In genomic region chr2:147051814-147052213, GRCh38 we compare ENCODE assay signal across 17 cellular contexts.
A peak's percentile ranks its signal among the peaks of the same experiment; 100 is the strongest.
DNase-seq lines count a peak whose midpoint lies in the region; ATAC-seq and TF ChIP-seq lines count a peak whose summit lies in the region.
"Had no signal": no experiment of that assay in that cellular context is flagged by ENCODE, and none has a peak within 500 bp of the region (broad histone marks: within the 10 kb centered on the region; RNA-seq: fewer than 3 reads in every experiment).

No MANE protein-coding gene starts in this region.

- no peaks in the 10 kb centered on the region for H3K9me3 ChIP-seq in breast epithelium
- peaks cover 2% of the 10 kb centered on the region for H3K9me3 ChIP-seq in RWPE2 (ENCODE audit: severe bottlenecking)
- H3K9me3 ChIP-seq in smooth muscle cell (replicated peaks; ENCODE audit: low read depth), result no peaks in the 10 kb centered on the region
- H3K9me3 ChIP-seq: MG63 had no signal

- H3K79me2 ChIP-seq in smooth muscle cell (ENCODE audit: low read depth), result no peaks in the 10 kb centered on the region

- H3K27me3 ChIP-seq in breast epithelium, result no peaks in the 10 kb centered on the region
- H3K27me3 ChIP-seq in RWPE2 (ENCODE audit: insufficient read depth, poor library complexity, severe bottlenecking), result no peaks in the 10 kb centered on the region
- no peaks in the 10 kb centered on the region for H3K27me3 ChIP-seq in foreskin keratinocyte
- H3K27me3 ChIP-seq in smooth muscle cell (ENCODE audit: low read depth), result no peaks in the 10 kb centered on the region
- H3K27me3 ChIP-seq: MG63 had no signal

- no peak overlapping the region for H3K27ac ChIP-seq in breast epithelium
- H3K27ac ChIP-seq in RWPE2 (ENCODE audit: poor library complexity, severe bottlenecking), result peak overlapping the region; percentile 3
- no peak overlapping the region for H3K27ac ChIP-seq in foreskin keratinocyte
- H3K27ac ChIP-seq in smooth muscle cell (ENCODE audit: low read depth), result no peak overlapping the region

- CTCF ChIA-PET in MCF 10A (lab: Yijun Ruan, JAX), result interaction anchor here (0.8 to 1.4 kb wide), 4 partner anchors 20 to 281 kb away, joined by 3 to 5 read pairs (median 4); no protein-coding TSS in a partner anchor

- H3K4me3 ChIP-seq in breast epithelium, result no peak overlapping the region
- H3K4me3 ChIP-seq in RWPE2 (ENCODE audit: severe bottlenecking), result no peak overlapping the region
- H3K4me3 ChIP-seq in smooth muscle cell, result no peak overlapping the region
- H3K4me3 ChIP-seq: K562, MG63 had no signal

- no peak overlapping the region for H3K4me3 Mint-ChIP-seq in MCF 10A (ENCODE audit: unreplicated experiment)
- H3K4me3 Mint-ChIP-seq in naive thymus-derived CD8-positive, alpha-beta T cell, result no peak overlapping the region

- H3K36me3 Mint-ChIP-seq in MCF 10A (ENCODE audit: insufficient read depth, unreplicated experiment), result no peaks in the 10 kb centered on the region
- H3K36me3 Mint-ChIP-seq in naive thymus-derived CD8-positive, alpha-beta T cell, result no peaks in the 10 kb centered on the region

- intact Hi-C loops in MCF 10A (cut with micrococcal nuclease) (no loop called here), breast epithelium (cut with DNase I; ENCODE audit: low total_unique reads) (no loop called here)

- WGBS in smooth muscle cell (ENCODE audit: low lambda C conversion rate), result 72% methylated on average over 3 of the region's 3 CpGs

- no peak overlapping the region for H3K27ac Mint-ChIP-seq in MCF 10A (ENCODE audit: low read depth, unreplicated experiment)
- no peak overlapping the region for H3K27ac Mint-ChIP-seq in naive thymus-derived CD8-positive, alpha-beta T cell

- no peaks in the 10 kb centered on the region for H3K27me3 Mint-ChIP-seq in MCF 10A (ENCODE audit: insufficient read depth, unreplicated experiment)
- peaks cover 0 to 10% (median 4%) of the 10 kb centered on the region in 5 donors for H3K27me3 Mint-ChIP-seq in naive thymus-derived CD8-positive, alpha-beta T cell

- H3F3A ChIP-seq in smooth muscle cell (ENCODE audit: low read depth), result no peaks in the 10 kb centered on the region

- peak overlapping the region; percentile 27 for H3K4me2 ChIP-seq in smooth muscle cell

- peak overlapping the region; percentile 51 for H2AFZ ChIP-seq in smooth muscle cell (ENCODE audit: low read depth)

- H3K9me3 Mint-ChIP-seq in MCF 10A (ENCODE audit: unreplicated experiment), result no peaks in the 10 kb centered on the region
- H3K9me3 Mint-ChIP-seq in naive thymus-derived CD8-positive, alpha-beta T cell, result peaks cover 0 to 7% (median 0%) of the 10 kb centered on the region in 9 donors

- H4K20me1 ChIP-seq in smooth muscle cell (ENCODE audit: low read depth), result no peaks in the 10 kb centered on the region

- POLR2A ChIA-PET in MCF 10A (lab: Yijun Ruan, JAX), result interaction anchor here (1.0 to 1.1 kb wide), 3 partner anchors 9 to 69 kb away, joined by 3 to 4 read pairs (median 4); no protein-coding TSS in a partner anchor
- POLR2A ChIA-PET in naive thymus-derived CD8-positive, alpha-beta T cell (lab: Charles Lee), result no interaction called here

- no peaks in the 10 kb centered on the region for H3K36me3 ChIP-seq in breast epithelium
- no peaks in the 10 kb centered on the region for H3K36me3 ChIP-seq in RWPE2 (ENCODE audit: low read depth)
- H3K36me3 ChIP-seq in smooth muscle cell (ENCODE audit: low read depth), result no peaks in the 10 kb centered on the region
- H3K36me3 ChIP-seq: MG63 had no signal

- peaks cover 8% of the 10 kb centered on the region for H3K4me1 Mint-ChIP-seq in MCF 10A (ENCODE audit: insufficient read depth, unreplicated experiment)
- no peaks in the 10 kb centered on the region for H3K4me1 Mint-ChIP-seq in naive thymus-derived CD8-positive, alpha-beta T cell

- DNase-seq in MCF 10A (ENCODE audit: unreplicated experiment) (peak; percentile 24), breast epithelium (ENCODE audit: low spot score in 2 of 2) (no peak), RWPE2 (ENCODE audit: low spot score) (no peak), foreskin keratinocyte (peak; percentile 46 to 75), smooth muscle cell (lab: John Stamatoyannopoulos, UW; ENCODE audit: unreplicated experiment) (no peak)
- DNase-seq in stimulated activated CD4-positive, alpha-beta T cell treated with anti-CD3 and anti-CD28 coated beads, Interleukin-1b, Interleukin-23, amount 100 ng/mL, for 48 hours, result no peak
- DNase-seq in naive thymus-derived CD8-positive, alpha-beta T cell, result no peak
- DNase-seq: DMS153, MG63, NCI-H187, NCI-H2081 treated with DMSO at 0.1 percent for 48 hours, NCI-H446 treated with DMSO at 0.1 percent for 48 hours, NCI-H526, RPMI8226, SHP77 treated with DMSO at 0.1 percent for 48 hours had no signal

- H3K4me1 ChIP-seq in breast epithelium (no peaks in the 10 kb centered on the region), RWPE2 (ENCODE audit: insufficient read depth, poor library complexity, severe bottlenecking) (peaks cover 9% of the 10 kb centered on the region), foreskin keratinocyte (peaks cover 11% of the 10 kb centered on the region), smooth muscle cell (ENCODE audit: low read depth) (no peaks in the 10 kb centered on the region)

- no peak overlapping the region for H3K9ac ChIP-seq in smooth muscle cell (ENCODE audit: low read depth)

- ATAC-seq in RWPE2 (ENCODE audit: low read depth) (no peak; the same call in 2 of the 3 replicates), foreskin keratinocyte (peak; percentile 51), HG03095 (IDR thresholded peaks at IDR 0.05; ENCODE audit: unreplicated experiment) (no peak)
- ATAC-seq in naive thymus-derived CD8-positive, alpha-beta T cell, result no peak
- ATAC-seq: K562 had no signal

- TF ChIP-seq POLR2A in breast epithelium (IDR thresholded peaks at IDR 0.05), result no peak

- no TSS peak for BruUV-seq in MCF 10A (replicated peaks; lab: Mats Ljungman, UMichigan)

- TF ChIP-seq CTCF in MCF 10A (IDR thresholded peaks at IDR 0.05; ENCODE audit: unreplicated experiment) (no peak), breast epithelium (IDR thresholded peaks at IDR 0.05) (no peak), RWPE2 (IDR thresholded peaks at IDR 0.05; ENCODE audit: poor library complexity, severe bottlenecking) (no peak), foreskin keratinocyte (conservative IDR thresholded peaks at IDR 0.05) (no peak), smooth muscle cell (IDR thresholded peaks at IDR 0.05; ENCODE audit: borderline replicate concordance, insufficient read depth, poor library complexity, severe bottlenecking) (no peak)

Comparison
In these comparisons a context has a peak if more than half of its experiments do, and no peak if none do; other contexts are left out.
1. DNase-seq: peak in MCF 10A (single experiment) and foreskin keratinocyte (2 of 2); none in breast epithelium (0 of 2), RWPE2 (single experiment), smooth muscle cell (single experiment), stimulated activated CD4-positive, alpha-beta T cell treated with anti-CD3 and anti-CD28 coated beads, Interleukin-1b, Interleukin-23, amount 100 ng/mL, for 48 hours (single experiment) and naive thymus-derived CD8-positive, alpha-beta T cell (0 of 10).